ENCODE assay signal across 8 cellular contexts in the genomic region with DNA sequence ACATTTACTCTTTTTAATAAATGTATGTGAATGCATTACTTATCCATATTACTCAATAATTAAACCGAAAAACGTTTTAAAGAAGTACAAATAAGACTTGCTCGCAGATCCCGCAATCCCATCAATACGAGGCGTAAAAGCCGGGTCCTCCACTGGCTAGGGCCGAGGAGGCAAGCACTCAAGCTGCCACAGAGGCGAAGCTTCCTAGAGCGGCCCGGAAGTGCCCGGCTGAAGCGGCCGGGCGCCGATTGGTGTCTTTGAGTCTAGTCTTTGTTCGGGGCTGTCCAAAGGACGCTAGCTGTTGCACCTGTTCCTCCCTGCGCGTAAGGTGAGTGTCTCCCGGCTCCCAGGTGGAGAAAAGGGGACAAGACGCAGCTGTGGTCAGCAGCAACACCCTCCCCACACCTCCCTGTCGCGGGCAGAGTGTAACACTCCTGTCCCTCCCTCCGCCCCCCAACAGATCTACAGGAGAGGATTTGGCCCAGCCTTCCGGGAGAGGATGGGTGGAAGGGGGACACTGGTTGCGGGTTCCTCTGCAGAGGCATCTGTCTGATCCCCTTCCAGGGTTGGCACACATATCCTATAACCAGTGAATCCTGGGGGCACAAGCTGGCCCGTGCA. TPM values are rescaled to one million over a fixed set of nuclear protein-coding genes. Genes with fewer than 3 reads are reported as not detected.
DNase-seq lines count a peak whose midpoint lies in the region; ATAC-seq and TF ChIP-seq lines count a peak whose summit lies in the region.

A gene (plus strand): TSS at position 260 of the 621 bp plus-strand sequence. CDS start 835 bp downstream, outside the sequence.

- intact Hi-C loops in dorsolateral prefrontal cortex (cut with DNase I), result loop anchor here in 1 of 2 donors (10.0 kb wide), 1 partner anchor 130 kb away; a partner anchor contains a TSS

- WGBS in liver, result under 1% methylated on average over 28 of the region's 28 CpGs

- H3K9me3 ChIP-seq in BE2C (no peaks in the 10 kb centered on the region), liver (ENCODE audit: control insufficient read depth in 4 of 4, low read length in 3 of 4) (no peaks in the 10 kb centered on the region)

- H3K27me3 ChIP-seq in BE2C, result no peaks in the 10 kb centered on the region
- H3K27me3 ChIP-seq in dorsolateral prefrontal cortex, result no peaks in the 10 kb centered on the region
- no peaks in the 10 kb centered on the region for H3K27me3 ChIP-seq in liver (ENCODE audit: control insufficient read depth in 4 of 4, insufficient read depth in 4 of 4, low read length in 3 of 4)

- ATAC-seq in GM19324 (IDR thresholded peaks at IDR 0.05; ENCODE audit: low FRiP score, unreplicated experiment), result peak; percentile 99
- ATAC-seq in HG03442 (IDR thresholded peaks at IDR 0.05; ENCODE audit: unreplicated experiment), result peak; percentile 95

- TF ChIP-seq RAD21 in liver (IDR thresholded peaks at IDR 0.05), result peak; percentile 45 to 62

- H3K9ac ChIP-seq in liver (ENCODE audit: low read depth in 1 of 2, low read length in 2 of 2), result peak within 1 kb of the TSS in 1 of 2 donors; percentile 40

- no peak for TF ChIP-seq CTCF in BE2C (IDR thresholded peaks at IDR 0.05; ENCODE audit: low read depth, low read length)
- peak in 28 of 56 donors; percentile 7 to 53 (median 26) for TF ChIP-seq CTCF in dorsolateral prefrontal cortex (IDR thresholded peaks at IDR 0.05 in 54 of 56, conservative IDR thresholded peaks at IDR 0.05 in 2 of 56; ENCODE audit: low read depth in 1 of 56, partially characterized antibody in 56 of 56)
- TF ChIP-seq CTCF in liver (IDR thresholded peaks at IDR 0.05; ENCODE audit: low read depth, low read length, missing input control), result no peak

- DNase-seq in BE2C, result peak; percentile 89
- DNase-seq in NCI-H524 treated with DMSO at 0.1 percent for 48 hours (lab: John Stamatoyannopoulos, UW), result peak; percentile 49
- peak; percentile 53 to 56 for DNase-seq in activated CD4-positive, alpha-beta T cell treated with anti-CD3 and anti-CD28 coated beads, Interleukin-2, amount 50 U/mL, for 4 hours
- DNase-seq in dorsolateral prefrontal cortex, result peak; percentile 71 to 91 (median 87)
- peak; percentile 78 for DNase-seq in stimulated activated CD4-positive, alpha-beta T cell treated with anti-CD3 and anti-CD28 coated beads, Interleukin-4, amount 100 ng/mL, for 24 hours

- H3K4me1 ChIP-seq in BE2C (no peaks in the 10 kb centered on the region), liver (ENCODE audit: control insufficient read depth in 4 of 4, insufficient read depth in 4 of 4, low read length in 3 of 4) (peaks cover 0 to 17% (median 11%) of the 10 kb centered on the region in 4 donors)

- peak within 1 kb of the TSS in 53 of 59 donors; percentile 3 to 92 (median 72) for H3K27ac ChIP-seq in dorsolateral prefrontal cortex
- peak within 1 kb of the TSS; percentile 4 to 16 for H3K27ac ChIP-seq in liver (ENCODE audit: low read depth in 1 of 2, low read length in 2 of 2)

- peak within 1 kb of the TSS; percentile 87 for H3K4me3 ChIP-seq in BE2C (ENCODE audit: low read depth, low read length)
- peak within 1 kb of the TSS; percentile 54 to 87 (median 76) for H3K4me3 ChIP-seq in dorsolateral prefrontal cortex
- peak within 1 kb of the TSS; percentile 73 to 87 (median 83) for H3K4me3 ChIP-seq in liver (ENCODE audit: low read depth in 1 of 3, low read length in 3 of 3)

- H3K36me3 ChIP-seq in BE2C (peaks cover 12% of the 10 kb centered on the region), liver (ENCODE audit: control insufficient read depth in 4 of 4, insufficient read depth in 3 of 4, low read depth in 1 of 4, low read length in 3 of 4) (peaks cover 3 to 18% (median 11%) of the 10 kb centered on the region in 4 donors)

TF ChIP-seq in liver, 16 proteins besides CTCF, POLR2A, EP300 and RAD21:
- TF ChIP-seq EGR1 (IDR thresholded peaks at IDR 0.05; ENCODE audit: low read depth in 2 of 2), result no peak
- peak; percentile 40 for TF ChIP-seq TAF1 (conservative IDR thresholded peaks at IDR 0.05)
- peak; percentile 78 to 94 for TF ChIP-seq GABPA (IDR thresholded peaks at IDR 0.05 in 1 of 2, conservative IDR thresholded peaks at IDR 0.05 in 1 of 2)
- peak; percentile 45 to 53 for TF ChIP-seq HNF4A (conservative IDR thresholded peaks at IDR 0.05)
- TF ChIP-seq, protein P1, sequence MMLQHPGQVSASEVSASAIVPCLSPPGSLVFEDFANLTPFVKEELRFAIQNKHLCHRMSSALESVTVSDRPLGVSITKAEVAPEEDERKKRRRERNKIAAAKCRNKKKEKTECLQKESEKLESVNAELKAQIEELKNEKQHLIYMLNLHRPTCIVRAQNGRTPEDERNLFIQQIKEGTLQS (IDR thresholded peaks at IDR 0.05), result peak; percentile 36
- TF ChIP-seq, protein P2, sequence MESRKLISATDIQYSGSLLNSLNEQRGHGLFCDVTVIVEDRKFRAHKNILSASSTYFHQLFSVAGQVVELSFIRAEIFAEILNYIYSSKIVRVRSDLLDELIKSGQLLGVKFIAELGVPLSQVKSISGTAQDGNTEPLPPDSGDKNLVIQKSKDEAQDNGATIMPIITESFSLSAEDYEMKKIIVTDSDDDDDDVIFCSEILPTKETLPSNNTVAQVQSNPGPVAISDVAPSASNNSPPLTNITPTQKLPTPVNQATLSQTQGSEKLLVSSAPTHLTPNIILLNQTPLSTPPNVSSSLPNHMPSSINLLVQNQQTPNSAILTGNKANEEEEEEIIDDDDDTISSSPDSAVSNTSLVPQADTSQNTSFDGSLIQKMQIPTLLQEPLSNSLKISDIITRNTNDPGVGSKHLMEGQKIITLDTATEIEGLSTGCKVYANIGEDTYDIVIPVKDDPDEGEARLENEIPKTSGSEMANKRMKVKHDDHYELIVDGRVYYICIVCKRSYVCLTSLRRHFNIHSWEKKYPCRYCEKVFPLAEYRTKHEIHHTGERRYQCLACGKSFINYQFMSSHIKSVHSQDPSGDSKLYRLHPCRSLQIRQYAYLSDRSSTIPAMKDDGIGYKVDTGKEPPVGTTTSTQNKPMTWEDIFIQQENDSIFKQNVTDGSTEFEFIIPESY (IDR thresholded peaks at IDR 0.05), result no peak
- peak in 1 of 2 donors; percentile 37 for TF ChIP-seq RXRA (IDR thresholded peaks at IDR 0.05)
- TF ChIP-seq, protein P3, sequence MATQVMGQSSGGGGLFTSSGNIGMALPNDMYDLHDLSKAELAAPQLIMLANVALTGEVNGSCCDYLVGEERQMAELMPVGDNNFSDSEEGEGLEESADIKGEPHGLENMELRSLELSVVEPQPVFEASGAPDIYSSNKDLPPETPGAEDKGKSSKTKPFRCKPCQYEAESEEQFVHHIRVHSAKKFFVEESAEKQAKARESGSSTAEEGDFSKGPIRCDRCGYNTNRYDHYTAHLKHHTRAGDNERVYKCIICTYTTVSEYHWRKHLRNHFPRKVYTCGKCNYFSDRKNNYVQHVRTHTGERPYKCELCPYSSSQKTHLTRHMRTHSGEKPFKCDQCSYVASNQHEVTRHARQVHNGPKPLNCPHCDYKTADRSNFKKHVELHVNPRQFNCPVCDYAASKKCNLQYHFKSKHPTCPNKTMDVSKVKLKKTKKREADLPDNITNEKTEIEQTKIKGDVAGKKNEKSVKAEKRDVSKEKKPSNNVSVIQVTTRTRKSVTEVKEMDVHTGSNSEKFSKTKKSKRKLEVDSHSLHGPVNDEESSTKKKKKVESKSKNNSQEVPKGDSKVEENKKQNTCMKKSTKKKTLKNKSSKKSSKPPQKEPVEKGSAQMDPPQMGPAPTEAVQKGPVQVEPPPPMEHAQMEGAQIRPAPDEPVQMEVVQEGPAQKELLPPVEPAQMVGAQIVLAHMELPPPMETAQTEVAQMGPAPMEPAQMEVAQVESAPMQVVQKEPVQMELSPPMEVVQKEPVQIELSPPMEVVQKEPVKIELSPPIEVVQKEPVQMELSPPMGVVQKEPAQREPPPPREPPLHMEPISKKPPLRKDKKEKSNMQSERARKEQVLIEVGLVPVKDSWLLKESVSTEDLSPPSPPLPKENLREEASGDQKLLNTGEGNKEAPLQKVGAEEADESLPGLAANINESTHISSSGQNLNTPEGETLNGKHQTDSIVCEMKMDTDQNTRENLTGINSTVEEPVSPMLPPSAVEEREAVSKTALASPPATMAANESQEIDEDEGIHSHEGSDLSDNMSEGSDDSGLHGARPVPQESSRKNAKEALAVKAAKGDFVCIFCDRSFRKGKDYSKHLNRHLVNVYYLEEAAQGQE (IDR thresholded peaks at IDR 0.05), result peak; percentile 58
- peak; percentile 73 for TF ChIP-seq YY1 (IDR thresholded peaks at IDR 0.05)
- TF ChIP-seq HNF4G (IDR thresholded peaks at IDR 0.05), result no peak

RNA-seq across cellular contexts. Expression of the gene that starts here (rescaled TPM):
- polyA plus RNA-seq in BE2C (2012; ENCODE audit: insufficient read depth, insufficient read length, low read depth), result 5.3 TPM
- total RNA-seq in dorsolateral prefrontal cortex (10 to 100 TPM in 4 of 120 experiments, 1 to 10 TPM in 116; 3.4 to 11.1 (median 6.4) TPM), liver (1 to 10 TPM; 1.5 to 3.5 TPM)
- 1 to 10 TPM; 1.9 to 3.4 TPM for polyA plus RNA-seq in liver

Comparison
In these comparisons a context has a peak if more than half of its experiments do, and no peak if none do; other contexts are left out.
1. Peak in every context shown above with its lines: DNase-seq, ATAC-seq, H3K4me3 ChIP-seq and H3K27ac ChIP-seq.